ENCODE assay signal across 19 cellular contexts in the genomic region with DNA sequence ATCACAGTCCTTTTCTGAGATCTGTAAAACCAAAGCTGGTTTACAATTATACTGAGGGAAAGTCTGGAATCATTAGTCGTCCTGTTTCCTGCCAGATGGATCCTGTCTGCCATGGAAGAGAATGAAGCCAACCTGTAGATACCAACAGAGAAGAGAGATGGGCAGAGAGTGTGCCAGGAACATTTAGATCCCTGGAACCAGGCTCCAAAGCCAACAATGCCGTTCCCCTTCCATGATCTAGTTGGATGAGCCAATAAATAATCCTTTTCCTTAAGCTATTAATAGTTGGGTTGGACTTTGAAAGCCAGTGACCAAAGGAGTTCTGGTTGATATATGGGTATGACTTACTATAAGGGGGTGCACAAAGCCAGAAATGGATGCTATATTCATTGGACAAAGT. TPM values are rescaled to one million over a fixed set of nuclear protein-coding genes. Genes with fewer than 3 reads are reported as not detected.
DNase-seq lines count a peak whose midpoint lies in the region; ATAC-seq and TF ChIP-seq lines count a peak whose summit lies in the region.
"Had no signal": no experiment of that assay in that cellular context is flagged by ENCODE, and none has a peak within 500 bp of the region (broad histone marks: within the 10 kb centered on the region; RNA-seq: fewer than 3 reads in every experiment).

No MANE protein-coding gene starts in this region.

- TF ChIP-seq CTCF in heart left ventricle (IDR thresholded peaks at IDR 0.05) (no peak), sigmoid colon (IDR thresholded peaks at IDR 0.05) (no peak)

- peaks cover 0 to 6% (median 0%) of the 10 kb centered on the region in 9 donors for H3K27me3 ChIP-seq in heart left ventricle
- no peaks in the 10 kb centered on the region for H3K27me3 ChIP-seq in sigmoid colon

- WGBS in heart left ventricle, 4 donors = 25 to 75% (median 40%) methylated on average over 2 of the region's 2 CpGs
- 79 to 88% methylated on average over 2 of the region's 2 CpGs for WGBS in sigmoid colon, 2 donors

- TF ChIP-seq POLR2A in heart left ventricle (IDR thresholded peaks at IDR 0.05) (no peak), sigmoid colon (IDR thresholded peaks at IDR 0.05) (no peak)

- DNase-seq in heart left ventricle (no peak), cardiac septum (ENCODE audit: low spot score) (no peak), cerebellum (ENCODE audit: low spot score) (peak; percentile 72), sigmoid colon (peak; percentile 67), NCI-H526 treated with DMSO at 0.1 percent for 48 hours (lab: John Stamatoyannopoulos, UW) (no peak), ecto neural progenitor cell (ENCODE audit: low spot score) (no peak)
- DNase-seq: BE2C; CD4-positive, CD25-positive, alpha-beta regulatory T cell; CD8-positive, alpha-beta memory T cell; COR-L47; DMS 273 treated with DMSO at 0.1 percent for 48 hours; DMS53; DND-41; EL; HFFc6 had no signal

- intact Hi-C loops in heart left ventricle (cut with DNase I) = no loop called here
- intact Hi-C loops in cardiac septum (cut with DNase I) = no loop called here
- intact Hi-C loops in sigmoid colon (cut with DNase I) = no loop called here

- no peak overlapping the region for H3K27ac ChIP-seq in heart left ventricle
- peak overlapping the region in 2 of 4 donors; percentile 54 to 55 for H3K27ac ChIP-seq in sigmoid colon

- H3K4me3 ChIP-seq in heart left ventricle (no peak overlapping the region), sigmoid colon (no peak overlapping the region)
- H3K4me3 ChIP-seq: GM23338 had no signal

- H3K9me3 ChIP-seq in heart left ventricle (no peaks in the 10 kb centered on the region), sigmoid colon (no peaks in the 10 kb centered on the region)
- H3K9me3 ChIP-seq: BE2C had no signal

- no peak for TF ChIP-seq EP300 in sigmoid colon (IDR thresholded peaks at IDR 0.05)

- no peaks in the 10 kb centered on the region for H3K36me3 ChIP-seq in heart left ventricle
- no peaks in the 10 kb centered on the region for H3K36me3 ChIP-seq in sigmoid colon
- H3K36me3 ChIP-seq: BE2C had no signal

- peak in 3 of 4 donors; percentile 29 to 63 (median 45) for ATAC-seq in heart left ventricle
- no peak for ATAC-seq in HG02678 (IDR thresholded peaks at IDR 0.05; ENCODE audit: unreplicated experiment)
- ATAC-seq: GM23338, HCT116 had no signal

- H3K4me1 ChIP-seq in heart left ventricle = peaks cover 0 to 4% (median 0%) of the 10 kb centered on the region in 12 donors
- H3K4me1 ChIP-seq in sigmoid colon = peaks cover 0 to 8% (median 2%) of the 10 kb centered on the region in 4 donors
- H3K4me1 ChIP-seq: BE2C had no signal

RNA-seq across cellular contexts. Expression of gene CAPN8, which starts 15.0 kb away (rescaled TPM):
- total RNA-seq in heart left ventricle (not detected), cardiac septum (not detected), cerebellum (not detected), sigmoid colon (1 to 10 TPM in 1 of 4 donors, not detected in 3; 1.1 TPM)
- polyA plus RNA-seq in heart left ventricle (not detected), sigmoid colon (10 to 100 TPM; 21.6 to 67.6 (median 63.8) TPM)
- total RNA-seq: A172; CD8-positive, alpha-beta memory T cell; GM23338; HFFc6 had no signal
- polyA plus RNA-seq: CD8-positive, alpha-beta memory T cell; GM23338 had no signal

Comparison
In these comparisons a context has a peak if more than half of its experiments do, and no peak if none do; other contexts are left out.
1. DNase-seq: peak in cerebellum (single experiment) and sigmoid colon (single experiment); none in heart left ventricle (0 of 5), cardiac septum (single experiment), NCI-H526 treated with DMSO at 0.1 percent for 48 hours (single experiment) and ecto neural progenitor cell (single experiment).